ENCODE assay signal across 30 cellular contexts in the genomic region with DNA sequence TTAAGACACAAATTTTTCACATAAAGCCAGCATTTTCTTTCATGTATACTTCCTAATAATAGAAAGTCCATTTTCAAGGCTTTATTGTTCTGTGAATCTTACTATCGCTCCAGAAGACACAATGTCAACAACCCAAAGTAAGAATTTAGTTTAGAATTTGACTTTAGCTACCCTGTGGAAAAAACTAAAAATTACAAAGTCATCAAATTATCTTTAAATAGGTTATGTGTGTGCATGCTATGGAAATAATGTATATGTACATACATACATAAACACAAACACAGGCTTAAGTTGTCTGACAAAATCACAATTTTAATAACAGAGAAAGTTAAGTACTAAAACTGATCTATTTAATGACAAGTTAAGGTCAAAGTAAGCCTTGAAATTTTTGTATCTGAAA.
"Had no signal": no experiment of that assay in that cellular context is flagged by ENCODE, and none has a peak within 500 bp of the region (broad histone marks: within the 10 kb centered on the region; RNA-seq: fewer than 3 reads in every experiment).

No MANE protein-coding gene starts in this region.

- DNase-seq: activated B cell treated with CpG ODN at 0.5 μM for 24 hours; activated CD4-positive, alpha-beta T cell treated with anti-CD3 and anti-CD28 coated beads for 48 hours; activated CD4-positive, alpha-beta T cell treated with anti-CD3 and anti-CD28 coated beads, Interleukin-2, amount 50 U/mL, for 1 hour; activated CD4-positive, alpha-beta T cell treated with anti-CD3 and anti-CD28 coated beads, Interleukin-2, amount 50 U/mL, for 48 hours; activated CD8-positive, alpha-beta memory T cell treated with anti-CD3 and anti-CD28 coated beads for 24 hours; activated CD8-positive, alpha-beta T cell treated with anti-CD3 and anti-CD28 coated beads for 36 hours; activated effector memory CD4-positive, alpha-beta T cell treated with Interleukin-2 at 50 U/mL for 16 hours; activated gamma-delta T cell treated with Interleukin-2 at 50 U/mL for 16 hours; activated naive CD4-positive, alpha-beta T cell treated with anti-CD3 and anti-CD28 coated beads, Interleukin-2, amount 50 U/mL, for 16 hours; activated naive CD4-positive, alpha-beta T cell treated with Interleukin-2 at 50 U/mL for 16 hours; activated T-cell treated with anti-CD3 and anti-CD28 coated beads, Interleukin-2, amount 50 U/mL, for 4 hours; amygdala; aorta; body of pancreas; caudate nucleus; cortex of kidney; dermis blood vessel endothelial cell; effector CD4-positive, alpha-beta T cell; effector memory CD8-positive, alpha-beta T cell; erythroblast; foreskin keratinocyte; heart right ventricle; T-helper 17 cell; T1000; WERI-Rb-1 had no signal

- H3K9me3 ChIP-seq: body of pancreas, esophagus muscularis mucosa, gastroesophageal sphincter, heart right ventricle had no signal

- ATAC-seq: activated CD4-positive, CD25-positive, alpha-beta regulatory T cell treated with anti-CD3 and anti-CD28 coated beads, Interleukin-2, amount 50 U/mL, for 24 hours; activated CD8-positive, alpha-beta T cell treated with anti-CD3 and anti-CD28 coated beads for 36 hours; activated T-cell treated with anti-CD3 and anti-CD28 coated beads, Interleukin-2, amount 50 U/mL, for 4 hours; activated T-helper 17 cell treated with anti-CD3 and anti-CD28 coated beads, Interleukin-2, amount 50 U/mL, for 72 hours; body of pancreas; effector memory CD8-positive, alpha-beta T cell; foreskin keratinocyte; gastroesophageal sphincter; heart right ventricle; T-helper 17 cell had no signal

- H3K4me1 ChIP-seq: body of pancreas, esophagus muscularis mucosa, gastroesophageal sphincter, heart right ventricle had no signal

- H3K36me3 ChIP-seq: WERI-Rb-1 had no signal

- H3K27ac ChIP-seq: body of pancreas, esophagus muscularis mucosa, foreskin keratinocyte, gastroesophageal sphincter, heart right ventricle, WERI-Rb-1 had no signal

- H3K27me3 ChIP-seq: body of pancreas, esophagus muscularis mucosa, foreskin keratinocyte, gastroesophageal sphincter, heart right ventricle had no signal

- FAIRE-seq: colon had no signal

- H3K4me3 ChIP-seq: body of pancreas, esophagus muscularis mucosa, gastroesophageal sphincter, heart right ventricle had no signal
